Comparison of ENCODE assay signal across 8 cellular contexts in genomic region chr17:32445497-32445896, GRCh38. TPM values are rescaled to one million over a fixed set of nuclear protein-coding genes. Genes with fewer than 3 reads are reported as not detected.
DNase-seq lines count a peak whose midpoint lies in the region; ATAC-seq and TF ChIP-seq lines count a peak whose summit lies in the region.

No MANE protein-coding gene starts in this region.

- DNase-seq in activated CD8-positive, alpha-beta memory T cell treated with anti-CD3 and anti-CD28 coated beads, Interleukin-2, amount 10 ng/mL, durations not matched to agents 7 days and 5 days = no peak
- no peak for DNase-seq in activated CD8-positive, alpha-beta memory T cell treated with anti-CD3 and anti-CD28 coated beads, Interleukin-2, amount 50 U/mL, for 48 hours
- DNase-seq in ascending aorta (ENCODE audit: low spot score in 2 of 2) (no peak), right lobe of liver (no peak), tibial artery (no peak), NCI-H82 treated with DMSO at 0.1 percent for 48 hours (lab: John Stamatoyannopoulos, UW; ENCODE audit: unreplicated experiment) (no peak), NCI-H187 (lab: John Stamatoyannopoulos, UW) (no peak), GDM1 (lab: John Stamatoyannopoulos, UW) (no peak)

- no peaks in the 10 kb centered on the region for H3K9me3 Mint-ChIP-seq in activated CD8-positive, alpha-beta memory T cell treated with anti-CD3 and anti-CD28 coated beads, Interleukin-2, amount 10 ng/mL, durations not matched to agents 7 days and 5 days (ENCODE audit: low read depth)

- H3K27ac ChIP-seq in ascending aorta = peak overlapping the region in 1 of 2 donors; percentile 81
- H3K27ac ChIP-seq in right lobe of liver = peak overlapping the region in 1 of 3 donors; percentile 85
- peak overlapping the region; percentile 81 to 90 for H3K27ac ChIP-seq in tibial artery

- intact Hi-C loops in ascending aorta (cut with DNase I) = no loop called here
- intact Hi-C loops in right lobe of liver (cut with DNase I) = no loop called here
- intact Hi-C loops in tibial artery (cut with DNase I; ENCODE audit: low total_unique reads) = no loop called here

- peaks cover 15% of the 10 kb centered on the region for H3K27me3 Mint-ChIP-seq in activated CD8-positive, alpha-beta memory T cell treated with anti-CD3 and anti-CD28 coated beads, Interleukin-2, amount 10 ng/mL, durations not matched to agents 7 days and 5 days

- no peak for TF ChIP-seq POLR2A in right lobe of liver (IDR thresholded peaks at IDR 0.05)

- H3K4me3 ChIP-seq in ascending aorta (peak overlapping the region; percentile 94 to 99), right lobe of liver (peak overlapping the region; percentile 76 to 99 (median 96)), tibial artery (peak overlapping the region; percentile 89 to 97)

- peak overlapping the region; percentile 90 for H3K27ac Mint-ChIP-seq in activated CD8-positive, alpha-beta memory T cell treated with anti-CD3 and anti-CD28 coated beads, Interleukin-2, amount 10 ng/mL, durations not matched to agents 7 days and 5 days

- H3K4me1 Mint-ChIP-seq in activated CD8-positive, alpha-beta memory T cell treated with anti-CD3 and anti-CD28 coated beads, Interleukin-2, amount 10 ng/mL, durations not matched to agents 7 days and 5 days = peaks cover 46% of the 10 kb centered on the region

- no peak for TF ChIP-seq CTCF in ascending aorta (IDR thresholded peaks at IDR 0.05)
- no peak for TF ChIP-seq CTCF in right lobe of liver (IDR thresholded peaks at IDR 0.05)
- no peak for TF ChIP-seq CTCF in tibial artery (IDR thresholded peaks at IDR 0.05)

- H3K4me1 ChIP-seq in ascending aorta (peaks cover 9 to 10% of the 10 kb centered on the region in 2 donors), right lobe of liver (peaks cover 0 to 17% (median 7%) of the 10 kb centered on the region in 4 donors), tibial artery (peaks cover 0 to 25% (median 14%) of the 10 kb centered on the region in 4 donors)

- peak overlapping the region; percentile 82 for H3K4me3 Mint-ChIP-seq in activated CD8-positive, alpha-beta memory T cell treated with anti-CD3 and anti-CD28 coated beads, Interleukin-2, amount 10 ng/mL, durations not matched to agents 7 days and 5 days

- CTCF ChIA-PET in activated CD8-positive, alpha-beta memory T cell treated with anti-CD3 and anti-CD28 coated beads, Interleukin-2, amount 10 ng/mL, durations not matched to agents 7 days and 5 days (lab: Charles Lee) = interaction anchor here (1.8 to 8.0 kb wide), 3 partner anchors 10 to 22 kb away, joined by 4 to 67 read pairs (median 9); no protein-coding TSS in a partner anchor

- H3K27me3 ChIP-seq in ascending aorta (no peaks in the 10 kb centered on the region), right lobe of liver (no peaks in the 10 kb centered on the region), tibial artery (no peaks in the 10 kb centered on the region)

- H3K36me3 Mint-ChIP-seq in activated CD8-positive, alpha-beta memory T cell treated with anti-CD3 and anti-CD28 coated beads, Interleukin-2, amount 10 ng/mL, durations not matched to agents 7 days and 5 days = peaks cover 25% of the 10 kb centered on the region

- H3K9me3 ChIP-seq in ascending aorta (no peaks in the 10 kb centered on the region), right lobe of liver (no peaks in the 10 kb centered on the region), tibial artery (no peaks in the 10 kb centered on the region)

- no peak for ATAC-seq in activated CD8-positive, alpha-beta memory T cell treated with anti-CD3 and anti-CD28 coated beads, Interleukin-2, amount 10 ng/mL, durations not matched to agents 7 days and 5 days
- ATAC-seq in right lobe of liver = no peak

- 7% methylated on average over 6 of the region's 6 CpGs for WGBS in right lobe of liver (ENCODE audit: insufficient coverage, low coverage, low lambda C conversion rate, missing lambda C conversion rate)

- H3K36me3 ChIP-seq in ascending aorta = peaks cover 20 to 21% of the 10 kb centered on the region in 2 donors
- peaks cover 0 to 35% (median 18%) of the 10 kb centered on the region in 4 donors for H3K36me3 ChIP-seq in right lobe of liver
- peaks cover 18 to 35% (median 34%) of the 10 kb centered on the region in 3 donors for H3K36me3 ChIP-seq in tibial artery

RNA-seq across cellular contexts. Expression of gene PSMD11, which starts 1.2 kb away (rescaled TPM):
- total RNA-seq in activated CD8-positive, alpha-beta memory T cell treated with anti-CD3 and anti-CD28 coated beads, Interleukin-2, amount 10 ng/mL, durations not matched to agents 7 days and 5 days = 100 to 1,000 TPM; 110 to 139 TPM
- 6.3 TPM for total RNA-seq in ascending aorta
- total RNA-seq in right lobe of liver = 10 to 100 TPM; 45.7 to 61.3 (median 51.6) TPM

RNA-seq across cellular contexts. Expression of gene CDK5R1, which starts 41.3 kb away (rescaled TPM):
- 1 to 10 TPM; 3.3 to 3.5 TPM for total RNA-seq in activated CD8-positive, alpha-beta memory T cell treated with anti-CD3 and anti-CD28 coated beads, Interleukin-2, amount 10 ng/mL, durations not matched to agents 7 days and 5 days
- total RNA-seq in ascending aorta (not detected), right lobe of liver (under 1 TPM; 0.37 to 0.90 (median 0.48) TPM)
